20 cellular contexts compared by ENCODE assay signal in genomic region chr13:50053844-50054243, GRCh38. TPM values are rescaled to one million over a fixed set of nuclear protein-coding genes. Genes with fewer than 3 reads are reported as not detected.
"Had no signal": no experiment of that assay in that cellular context is flagged by ENCODE, and none has a peak within 500 bp of the region (broad histone marks: within the 10 kb centered on the region; RNA-seq: fewer than 3 reads in every experiment).

No MANE protein-coding gene starts in this region.

- H3K4me1 Mint-ChIP-seq: neural progenitor cell had no signal

- H3K4me3 ChIP-seq: esophagus muscularis mucosa, gastroesophageal sphincter, mucosa of descending colon, neural progenitor cell, ovary, right atrium auricular region, sigmoid colon, skin epidermis, tibial artery, upper lobe of left lung, uterus had no signal

- H3K4me3 Mint-ChIP-seq: naive thymus-derived CD8-positive, alpha-beta T cell; neural progenitor cell had no signal

- H3K27me3 Mint-ChIP-seq: naive thymus-derived CD8-positive, alpha-beta T cell had no signal

- H3K27ac ChIP-seq: epithelial cell of prostate, esophagus muscularis mucosa, gastroesophageal sphincter, neural progenitor cell, ovary, right atrium auricular region, sigmoid colon, skin epidermis, tibial artery, upper lobe of left lung, uterus had no signal

- H3K27me3 ChIP-seq: esophagus muscularis mucosa, gastroesophageal sphincter, neural progenitor cell, ovary, right atrium auricular region, sigmoid colon, tibial artery, upper lobe of left lung, uterus had no signal

- FAIRE-seq: endometrium had no signal

- DNase-seq: effector memory CD4-positive, alpha-beta T cell; glutamatergic neuron; islet precursor cell; mucosa of descending colon; naive thymus-derived CD8-positive, alpha-beta T cell; nucleus accumbens; ovary; sigmoid colon; stimulated activated naive CD8-positive, alpha-beta T cell treated with anti-CD3 and anti-CD28 coated beads, Interleukin-15, Interleukin-2, amounts not matched to agents 100 U/mL and 50 U/mL, for 24 hours; tibial artery; upper lobe of left lung; uterus had no signal

- H3K4me1 ChIP-seq: gastroesophageal sphincter, neural progenitor cell, right atrium auricular region, sigmoid colon, tibial artery, upper lobe of left lung, uterus had no signal

- H3K36me3 ChIP-seq: ovary, right atrium auricular region, sigmoid colon, uterus had no signal

- H3K9me3 ChIP-seq: esophagus muscularis mucosa, gastroesophageal sphincter, mucosa of descending colon, ovary, sigmoid colon, tibial artery, upper lobe of left lung, uterus had no signal

- ATAC-seq: gastroesophageal sphincter; left lobe of liver; mucosa of descending colon; naive thymus-derived CD8-positive, alpha-beta T cell; stimulated activated naive CD8-positive, alpha-beta T cell treated with anti-CD3 and anti-CD28 coated beads, Interleukin-15, Interleukin-2, amounts not matched to agents 100 U/mL and 50 U/mL, for 24 hours had no signal

- H3K27ac Mint-ChIP-seq: naive thymus-derived CD8-positive, alpha-beta T cell; neural progenitor cell had no signal

RNA-seq across cellular contexts. Expression of gene KCNRG, which starts 38.6 kb away (rescaled TPM):
- total RNA-seq: left lobe of liver had no signal
